ENCODE assay signal across 17 cellular contexts in the genomic region with DNA sequence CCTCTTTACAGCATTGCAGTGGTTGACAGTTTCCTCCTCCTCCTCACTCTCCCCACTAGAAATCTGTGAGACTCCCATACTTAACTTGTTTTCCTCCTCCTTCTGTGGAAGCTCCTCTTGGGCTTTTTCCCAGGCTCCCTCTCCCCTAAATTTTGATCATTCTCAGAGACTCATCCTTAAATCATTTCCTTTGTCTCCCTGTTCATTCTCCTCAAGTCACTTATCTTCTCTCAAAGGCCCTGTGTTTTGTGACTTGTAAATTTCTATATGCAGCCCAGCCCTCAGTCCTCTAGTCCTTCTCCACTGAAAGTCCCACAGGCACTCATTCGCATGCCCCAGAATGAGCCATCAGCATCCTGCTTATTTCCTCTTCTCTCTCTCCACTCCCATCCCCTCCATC.
"Had no signal": no experiment of that assay in that cellular context is flagged by ENCODE, and none has a peak within 500 bp of the region (broad histone marks: within the 10 kb centered on the region; RNA-seq: fewer than 3 reads in every experiment).

No MANE protein-coding gene starts in this region.

- H3K36me3 Mint-ChIP-seq: activated CD4-positive, alpha-beta memory T cell treated with anti-CD3 and anti-CD28 coated beads for 36 hours; activated naive CD8-positive, alpha-beta T cell; naive thymus-derived CD8-positive, alpha-beta T cell; stimulated activated naive B cell treated with anti-CD40 and anti-IgM and Interleukin-4, amounts not matched to agents 10 μg/mL and 1 μg/mL and 100 μg/mL, for 72 hours had no signal

- H3K4me3 Mint-ChIP-seq: activated CD4-positive, alpha-beta memory T cell treated with anti-CD3 and anti-CD28 coated beads for 36 hours; activated naive CD8-positive, alpha-beta T cell; dendritic cell treated with granulocyte-macrophage colony-stimulating factor and Interleukin-4, amounts not matched to agents 40 ng/mL and 50 ng/mL, for 4 days; stimulated activated naive B cell treated with anti-CD40 and anti-IgM and Interleukin-4, amounts not matched to agents 10 μg/mL and 1 μg/mL and 100 μg/mL, for 72 hours had no signal

- H3K9me3 Mint-ChIP-seq: activated CD4-positive, alpha-beta memory T cell treated with anti-CD3 and anti-CD28 coated beads for 36 hours; dendritic cell treated with granulocyte-macrophage colony-stimulating factor and Interleukin-4, amounts not matched to agents 40 ng/mL and 50 ng/mL, for 4 days; stimulated activated naive B cell treated with anti-CD40 and anti-IgM and Interleukin-4, amounts not matched to agents 10 μg/mL and 1 μg/mL and 100 μg/mL, for 72 hours had no signal

- DNase-seq: activated CD4-positive, alpha-beta memory T cell treated with anti-CD3 and anti-CD28 coated beads for 36 hours; activated gamma-delta T cell; activated T-cell treated with anti-CD3 and anti-CD28 coated beads, Interleukin-2, amount 50 U/mL, for 48 hours; amygdala; brain microvascular endothelial cell; cerebellar nuclear complex; hippocampal formation; lower lobe of right lung; mucosa of descending colon; naive thymus-derived CD8-positive, alpha-beta T cell; psoas muscle; right lobe of liver; stimulated activated CD4-positive, alpha-beta T cell treated with anti-CD3 and anti-CD28 coated beads, Interleukin-2, amount 100 ng/mL, for 24 hours; stimulated activated naive B cell treated with anti-CD40 and anti-IgM and Interleukin-4, amounts not matched to agents 10 μg/mL and 1 μg/mL and 100 μg/mL, for 72 hours; trophoblast cell had no signal

- H3K4me1 ChIP-seq: psoas muscle had no signal

- ATAC-seq: lower lobe of right lung; mucosa of descending colon; naive thymus-derived CD8-positive, alpha-beta T cell; psoas muscle; right lobe of liver; stimulated activated naive B cell treated with anti-CD40 and anti-IgM and Interleukin-4, amounts not matched to agents 10 μg/mL and 1 μg/mL and 100 μg/mL, for 72 hours had no signal

- H3K36me3 ChIP-seq: brain microvascular endothelial cell, lower lobe of right lung, right lobe of liver had no signal

- H3K27me3 ChIP-seq: brain microvascular endothelial cell, right lobe of liver had no signal

- H3K27ac ChIP-seq: brain microvascular endothelial cell, lower lobe of right lung, psoas muscle had no signal

- H3K4me3 ChIP-seq: lower lobe of right lung, mucosa of descending colon, psoas muscle, right lobe of liver had no signal

- H3K9me3 ChIP-seq: lower lobe of right lung, mucosa of descending colon, psoas muscle, right lobe of liver had no signal

- H3K27ac Mint-ChIP-seq: activated CD4-positive, alpha-beta memory T cell treated with anti-CD3 and anti-CD28 coated beads for 36 hours; activated naive CD8-positive, alpha-beta T cell; dendritic cell treated with granulocyte-macrophage colony-stimulating factor and Interleukin-4, amounts not matched to agents 40 ng/mL and 50 ng/mL, for 4 days; naive thymus-derived CD8-positive, alpha-beta T cell; stimulated activated naive B cell treated with anti-CD40 and anti-IgM and Interleukin-4, amounts not matched to agents 10 μg/mL and 1 μg/mL and 100 μg/mL, for 72 hours had no signal
